Comparison of ENCODE assay signal across 13 cellular contexts in the genomic region with DNA sequence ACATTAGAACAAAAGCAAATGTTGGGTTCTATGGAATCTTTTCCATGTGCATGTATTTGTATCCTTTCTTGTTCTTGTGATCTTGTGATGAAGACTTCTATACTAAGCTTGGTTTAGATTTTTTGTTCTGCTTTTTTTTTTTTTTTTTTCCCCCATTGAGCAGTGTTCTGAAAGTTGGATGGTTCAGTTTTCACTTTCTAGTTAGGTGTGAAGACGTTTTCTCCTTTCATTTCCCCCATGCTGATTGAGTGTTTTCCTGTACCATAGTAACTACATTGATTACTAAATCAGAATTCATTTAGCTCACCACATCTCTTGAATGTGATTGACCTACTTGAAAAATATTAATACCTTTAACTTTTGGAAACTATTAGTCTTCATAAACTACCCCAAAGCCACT.
A peak's percentile ranks its signal among the peaks of the same experiment; 100 is the strongest.
DNase-seq lines count a peak whose midpoint lies in the region; ATAC-seq lines count a peak whose summit lies in the region.
"Had no signal": no experiment of that assay in that cellular context is flagged by ENCODE, and none has a peak within 500 bp of the region (broad histone marks: within the 10 kb centered on the region; RNA-seq: fewer than 3 reads in every experiment).

No MANE protein-coding gene starts in this region.

- peaks cover 5% of the 10 kb centered on the region for H3K4me1 Mint-ChIP-seq in central memory CD8-positive, alpha-beta T cell

- DNase-seq in central memory CD8-positive, alpha-beta T cell (ENCODE audit: low spot score in 2 of 2) = no peak
- DNase-seq in UCSD-AML1 (lab: John Stamatoyannopoulos, UW; ENCODE audit: unreplicated experiment) (no peak), RKO (ENCODE audit: low spot score) (no peak), anterior cingulate cortex (lab: John Stamatoyannopoulos, UW) (no peak), DMS153 treated with DMSO at 0.1 percent for 48 hours (lab: John Stamatoyannopoulos, UW; ENCODE audit: unreplicated experiment) (no peak)
- DNase-seq: activated CD4-positive, alpha-beta T cell treated with anti-CD3 and anti-CD28 coated beads, Interleukin-2, amount 50 U/mL, for 1 hour; DMS79; mesendoderm; NCI-H1092 treated with DMSO at 0.1 percent for 48 hours had no signal

- no peaks in the 10 kb centered on the region for H3K27me3 Mint-ChIP-seq in central memory CD8-positive, alpha-beta T cell

- H3K36me3 Mint-ChIP-seq in central memory CD8-positive, alpha-beta T cell (ENCODE audit: insufficient read depth) = peaks cover 87% of the 10 kb centered on the region

- peak overlapping the region; percentile 45 for H3K27ac Mint-ChIP-seq in central memory CD8-positive, alpha-beta T cell (ENCODE audit: low read depth)

- H3K4me3 Mint-ChIP-seq in central memory CD8-positive, alpha-beta T cell = no peak overlapping the region

- ATAC-seq in GM18870 (IDR thresholded peaks at IDR 0.05; ENCODE audit: unreplicated experiment) = peak; percentile 85
- peak; percentile 88 for ATAC-seq in GM21576 (IDR thresholded peaks at IDR 0.05; ENCODE audit: unreplicated experiment)
- peak; percentile 92 for ATAC-seq in HG03280 (IDR thresholded peaks at IDR 0.05; ENCODE audit: unreplicated experiment)
- ATAC-seq in central memory CD8-positive, alpha-beta T cell (replicated peaks; ENCODE audit: extremely low read depth, poor library complexity, severe bottlenecking) = no peak
- ATAC-seq: HCT116 had no signal

- H3K9me3 Mint-ChIP-seq in central memory CD8-positive, alpha-beta T cell = no peaks in the 10 kb centered on the region
